24 cellular contexts compared by ENCODE assay signal in the genomic region with DNA sequence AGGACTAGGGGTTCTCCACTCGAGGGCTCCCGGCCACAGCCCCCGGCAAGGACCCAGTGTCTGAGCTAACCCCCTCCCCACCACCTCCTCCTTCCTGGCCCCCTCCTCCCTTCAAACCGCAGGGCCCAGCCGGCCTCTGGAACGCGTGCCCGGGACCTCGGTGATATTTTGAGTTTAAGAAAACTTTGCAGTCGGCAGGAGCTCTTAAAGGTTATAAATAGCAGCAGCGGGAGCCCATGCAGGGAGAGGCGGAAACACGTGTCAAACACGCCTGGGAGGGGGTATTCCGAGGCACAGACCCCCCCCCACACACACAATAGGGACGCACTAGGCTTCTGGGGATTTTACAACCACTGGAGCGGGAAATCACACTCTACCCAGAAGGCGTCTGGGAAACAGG. TPM values are rescaled to one million over a fixed set of nuclear protein-coding genes. Genes with fewer than 3 reads are reported as not detected.
DNase-seq lines count a peak whose midpoint lies in the region; ATAC-seq, FAIRE-seq and TF ChIP-seq lines count a peak whose summit lies in the region.
"Had no signal": no experiment of that assay in that cellular context is flagged by ENCODE, and none has a peak within 500 bp of the region (broad histone marks: within the 10 kb centered on the region; RNA-seq: fewer than 3 reads in every experiment).

No MANE protein-coding gene starts in this region.

- H3K27ac ChIP-seq in heart left ventricle (peak overlapping the region in 11 of 12 donors; percentile 10 to 67 (median 51)), osteoblast (ENCODE audit: low read depth, low read length) (no peak overlapping the region), uterus (peak overlapping the region; percentile 26 to 43)
- H3K27ac ChIP-seq: 22Rv1, HL-60, skin epidermis had no signal

- no peak for TF ChIP-seq POLR2A in heart left ventricle (IDR thresholded peaks at IDR 0.05)
- no peak for TF ChIP-seq POLR2A in uterus (IDR thresholded peaks at IDR 0.05)
- TF ChIP-seq POLR2A in erythroblast (IDR thresholded peaks at IDR 0.05; ENCODE audit: low read length), result no peak

- TF ChIP-seq CTCF in activated CD8-positive, alpha-beta T cell treated with anti-CD3 and anti-CD28 coated beads for 36 hours (IDR thresholded peaks at IDR 0.05), result no peak
- TF ChIP-seq CTCF in heart left ventricle (IDR thresholded peaks at IDR 0.05) (no peak), osteoblast (IDR thresholded peaks at IDR 0.05; ENCODE audit: extremely low read depth, low read depth, low read length) (no peak), uterus (IDR thresholded peaks at IDR 0.05) (no peak)

- H3K4me3 Mint-ChIP-seq in activated CD8-positive, alpha-beta T cell treated with anti-CD3 and anti-CD28 coated beads for 36 hours, result no peak overlapping the region
- no peak overlapping the region for H3K4me3 Mint-ChIP-seq in activated CD8-positive, alpha-beta T cell treated with anti-CD3 and anti-CD28 coated beads, Interleukin-2, amount 10 ng/mL, durations not matched to agents 7 days and 5 days
- H3K4me3 Mint-ChIP-seq: activated CD4-positive, alpha-beta T cell treated with anti-CD3 and anti-CD28 coated beads, Interleukin-2, amount 10 ng/mL, durations not matched to agents 7 days and 5 days; activated naive CD4-positive, alpha-beta T cell treated with anti-CD3 and anti-CD28 coated beads, Interleukin-2, amount 10 ng/mL, durations not matched to agents 7 days and 5 days had no signal

- H4K20me1 ChIP-seq in osteoblast (ENCODE audit: insufficient read depth, low read length), result no peaks in the 10 kb centered on the region

- no peak overlapping the region for H3K4me2 ChIP-seq in osteoblast (ENCODE audit: insufficient read depth, low read length)

- H3K4me1 Mint-ChIP-seq in activated CD8-positive, alpha-beta T cell treated with anti-CD3 and anti-CD28 coated beads for 36 hours (ENCODE audit: low read depth), result peaks cover 16% of the 10 kb centered on the region
- H3K4me1 Mint-ChIP-seq in activated CD8-positive, alpha-beta T cell treated with anti-CD3 and anti-CD28 coated beads, Interleukin-2, amount 10 ng/mL, durations not matched to agents 7 days and 5 days (ENCODE audit: low read depth), result peaks cover 2% of the 10 kb centered on the region

- CTCF ChIA-PET in activated CD8-positive, alpha-beta T cell treated with anti-CD3 and anti-CD28 coated beads for 36 hours (lab: Charles Lee), result interaction anchor here (1.0 to 2.8 kb wide), 2 partner anchors 20 to 35 kb away, joined by 3 to 13 read pairs; no protein-coding TSS in a partner anchor
- CTCF ChIA-PET in activated CD8-positive, alpha-beta T cell treated with anti-CD3 and anti-CD28 coated beads, Interleukin-2, amount 10 ng/mL, durations not matched to agents 7 days and 5 days (lab: Charles Lee), result interaction anchor here (1.6 kb wide), 1 partner anchor 20 kb away, joined by 5 read pairs; no protein-coding TSS in a partner anchor

- H3K4me3 ChIP-seq in heart left ventricle, result no peak overlapping the region
- H3K4me3 ChIP-seq in osteoblast (ENCODE audit: insufficient read depth, low read length), result no peak overlapping the region
- no peak overlapping the region for H3K4me3 ChIP-seq in uterus
- H3K4me3 ChIP-seq: skin epidermis, tibial nerve had no signal

- H3K4me1 ChIP-seq in heart left ventricle, result peaks cover 0 to 77% (median 39%) of the 10 kb centered on the region in 12 donors
- no peaks in the 10 kb centered on the region for H3K4me1 ChIP-seq in osteoblast (ENCODE audit: insufficient read depth, low read length)
- H3K4me1 ChIP-seq in uterus, result peaks cover 0 to 20% of the 10 kb centered on the region in 2 donors

- no peaks in the 10 kb centered on the region for H3K36me3 ChIP-seq in heart left ventricle
- no peaks in the 10 kb centered on the region for H3K36me3 ChIP-seq in osteoblast (ENCODE audit: insufficient read depth, low read length)
- no peaks in the 10 kb centered on the region for H3K36me3 ChIP-seq in uterus
- H3K36me3 ChIP-seq: tibial nerve had no signal

- WGBS in heart left ventricle, 4 donors, result 15 to 29% (median 20%) methylated on average over 16 to 18 of the region's 18 CpGs

- POLR2A ChIA-PET in activated CD8-positive, alpha-beta T cell treated with anti-CD3 and anti-CD28 coated beads for 36 hours (lab: Charles Lee), result interaction anchor here (2.4 kb wide), 1 partner anchor 34 kb away, joined by 6 read pairs; no protein-coding TSS in a partner anchor
- POLR2A ChIA-PET in activated CD8-positive, alpha-beta T cell treated with anti-CD3 and anti-CD28 coated beads, Interleukin-2, amount 10 ng/mL, durations not matched to agents 7 days and 5 days (lab: Charles Lee), result no interaction called here

- no peaks in the 10 kb centered on the region for H3K36me3 Mint-ChIP-seq in activated CD8-positive, alpha-beta T cell treated with anti-CD3 and anti-CD28 coated beads for 36 hours (ENCODE audit: low read depth)
- H3K36me3 Mint-ChIP-seq in activated CD8-positive, alpha-beta T cell treated with anti-CD3 and anti-CD28 coated beads, Interleukin-2, amount 10 ng/mL, durations not matched to agents 7 days and 5 days (ENCODE audit: low read depth), result no peaks in the 10 kb centered on the region
- H3K36me3 Mint-ChIP-seq: activated naive CD4-positive, alpha-beta T cell treated with anti-CD3 and anti-CD28 coated beads, Interleukin-2, amount 10 ng/mL, durations not matched to agents 7 days and 5 days had no signal

- DNase-seq in activated CD8-positive, alpha-beta T cell treated with anti-CD3 and anti-CD28 coated beads for 36 hours, result peak; percentile 14
- DNase-seq in activated CD8-positive, alpha-beta T cell treated with anti-CD3 and anti-CD28 coated beads, Interleukin-2, amount 10 ng/mL, durations not matched to agents 7 days and 5 days, result no peak
- DNase-seq in heart left ventricle (peak in 3 of 5 donors; percentile 55 to 67 (median 65)), osteoblast (ENCODE audit: insufficient read length, low spot score, missing footprints) (peak; percentile 80), uterus (no peak), retina (no peak), RCC 7860 (ENCODE audit: low spot score) (no peak), erythroblast (lab: John Stamatoyannopoulos, UW) (no peak)
- DNase-seq: activated CD4-positive, alpha-beta T cell treated with anti-CD3 and anti-CD28 coated beads, Interleukin-2, amount 10 ng/mL, durations not matched to agents 7 days and 5 days; activated naive CD4-positive, alpha-beta T cell treated with anti-CD3 and anti-CD28 coated beads, Interleukin-2, amount 10 ng/mL, durations not matched to agents 7 days and 5 days; activated T-cell treated with anti-CD3 and anti-CD28 coated beads for 4 hours; C1 segment of cervical spinal cord; GDM1; hypothalamus; KG1; NCI-H1092 treated with DMSO at 0.1 percent for 48 hours; NCI-H748 treated with DMSO at 0.1 percent for 48 hours; SW 1271 had no signal

- intact Hi-C loops in activated CD8-positive, alpha-beta T cell treated with anti-CD3 and anti-CD28 coated beads for 36 hours (cut with micrococcal nuclease), result no loop called here
- intact Hi-C loops in heart left ventricle (cut with DNase I), result no loop called here
- intact Hi-C loops in uterus (cut with DNase I; ENCODE audit: low total_unique reads), result no loop called here

- peaks cover 6% of the 10 kb centered on the region for H3K27me3 Mint-ChIP-seq in activated CD8-positive, alpha-beta T cell treated with anti-CD3 and anti-CD28 coated beads for 36 hours
- peaks cover 9% of the 10 kb centered on the region for H3K27me3 Mint-ChIP-seq in activated CD8-positive, alpha-beta T cell treated with anti-CD3 and anti-CD28 coated beads, Interleukin-2, amount 10 ng/mL, durations not matched to agents 7 days and 5 days (ENCODE audit: low read depth)

- no peak overlapping the region for H3K27ac Mint-ChIP-seq in activated CD8-positive, alpha-beta T cell treated with anti-CD3 and anti-CD28 coated beads for 36 hours
- H3K27ac Mint-ChIP-seq in activated CD8-positive, alpha-beta T cell treated with anti-CD3 and anti-CD28 coated beads, Interleukin-2, amount 10 ng/mL, durations not matched to agents 7 days and 5 days, result no peak overlapping the region
- H3K27ac Mint-ChIP-seq: activated CD4-positive, alpha-beta T cell treated with anti-CD3 and anti-CD28 coated beads, Interleukin-2, amount 10 ng/mL, durations not matched to agents 7 days and 5 days; activated naive CD4-positive, alpha-beta T cell treated with anti-CD3 and anti-CD28 coated beads, Interleukin-2, amount 10 ng/mL, durations not matched to agents 7 days and 5 days had no signal

- no peak overlapping the region for H2AFZ ChIP-seq in osteoblast (ENCODE audit: low read length)

- H3K9me3 ChIP-seq in heart left ventricle, result no peaks in the 10 kb centered on the region
- H3K9me3 ChIP-seq in osteoblast (ENCODE audit: low read depth, low read length), result no peaks in the 10 kb centered on the region
- no peaks in the 10 kb centered on the region for H3K9me3 ChIP-seq in uterus
- H3K9me3 ChIP-seq: tibial nerve had no signal

- FAIRE-seq in RCC 7860 (lab: Jason Lieb, UNC), result no peak

- no peaks in the 10 kb centered on the region for H3K9me3 Mint-ChIP-seq in activated CD8-positive, alpha-beta T cell treated with anti-CD3 and anti-CD28 coated beads for 36 hours
- H3K9me3 Mint-ChIP-seq in activated CD8-positive, alpha-beta T cell treated with anti-CD3 and anti-CD28 coated beads, Interleukin-2, amount 10 ng/mL, durations not matched to agents 7 days and 5 days (ENCODE audit: insufficient read depth), result no peaks in the 10 kb centered on the region
- H3K9me3 Mint-ChIP-seq: activated CD4-positive, alpha-beta T cell treated with anti-CD3 and anti-CD28 coated beads, Interleukin-2, amount 10 ng/mL, durations not matched to agents 7 days and 5 days; activated naive CD4-positive, alpha-beta T cell treated with anti-CD3 and anti-CD28 coated beads, Interleukin-2, amount 10 ng/mL, durations not matched to agents 7 days and 5 days had no signal

- H3K79me2 ChIP-seq in osteoblast (ENCODE audit: insufficient read depth, low read length), result no peaks in the 10 kb centered on the region

- no peaks in the 10 kb centered on the region for H3K27me3 ChIP-seq in heart left ventricle
- H3K27me3 ChIP-seq in osteoblast (ENCODE audit: insufficient read depth, low read length), result peaks cover 14% of the 10 kb centered on the region
- H3K27me3 ChIP-seq in uterus, result no peaks in the 10 kb centered on the region
- H3K27me3 ChIP-seq: tibial nerve had no signal

- no peak for ATAC-seq in activated CD8-positive, alpha-beta T cell treated with anti-CD3 and anti-CD28 coated beads for 36 hours
- ATAC-seq in activated CD8-positive, alpha-beta T cell treated with anti-CD3 and anti-CD28 coated beads, Interleukin-2, amount 10 ng/mL, durations not matched to agents 7 days and 5 days, result no peak
- peak; percentile 7 to 64 (median 32) for ATAC-seq in heart left ventricle

RNA-seq across cellular contexts. Expression of a gene that starts 3.1 kb away (rescaled TPM):
- total RNA-seq in activated CD8-positive, alpha-beta T cell treated with anti-CD3 and anti-CD28 coated beads for 36 hours, result not detected
- not detected for total RNA-seq in activated CD8-positive, alpha-beta T cell treated with anti-CD3 and anti-CD28 coated beads, Interleukin-2, amount 10 ng/mL, durations not matched to agents 7 days and 5 days
- total RNA-seq in heart left ventricle (10 to 100 TPM in 2 of 9 donors, 1 to 10 TPM in 7; 2.1 to 15.6 (median 6.0) TPM), osteoblast (0.29 and 0.36 TPM in 2 replicates), uterus (10 to 100 TPM in 3 of 4 donors, under 1 TPM in 1; 0.51 to 29.9 (median 18.9) TPM)
- 10 to 100 TPM in 1 of 2 donors, 1 to 10 TPM in 1; 6.5 to 23.4 TPM for polyA plus RNA-seq in heart left ventricle
- total RNA-seq: activated CD4-positive, alpha-beta T cell treated with anti-CD3 and anti-CD28 coated beads, Interleukin-2, amount 10 ng/mL, durations not matched to agents 7 days and 5 days; mononuclear cell; RPMI7951 had no signal

RNA-seq across cellular contexts. Expression of a gene that starts 11.2 kb away (rescaled TPM):
- not detected for total RNA-seq in activated CD8-positive, alpha-beta T cell treated with anti-CD3 and anti-CD28 coated beads for 36 hours
- not detected for total RNA-seq in activated CD8-positive, alpha-beta T cell treated with anti-CD3 and anti-CD28 coated beads, Interleukin-2, amount 10 ng/mL, durations not matched to agents 7 days and 5 days
- over 10,000 TPM in 1 of 9 donors, 1,000 to 10,000 TPM in 8; 4,961 to 10,676 (median 6,839) TPM for total RNA-seq in heart left ventricle
- over 10,000 TPM in 1 of 2 donors, 1,000 to 10,000 TPM in 1; 5,594 to 12,544 TPM for polyA plus RNA-seq in heart left ventricle
- total RNA-seq in osteoblast, result not detected in 2 replicates
- 1 to 10 TPM in 3 of 4 donors, not detected in 1; 4.9 to 9.6 (median 6.0) TPM for total RNA-seq in uterus
- total RNA-seq: activated CD4-positive, alpha-beta T cell treated with anti-CD3 and anti-CD28 coated beads, Interleukin-2, amount 10 ng/mL, durations not matched to agents 7 days and 5 days; mononuclear cell; RPMI7951 had no signal

Comparison
In these comparisons a context has a peak if more than half of its experiments do, and no peak if none do; other contexts are left out.
1. DNase-seq: peak in activated CD8-positive, alpha-beta T cell treated with anti-CD3 and anti-CD28 coated beads for 36 hours (single experiment), heart left ventricle (3 of 5) and osteoblast (single experiment); none in activated CD8-positive, alpha-beta T cell treated with anti-CD3 and anti-CD28 coated beads, Interleukin-2, amount 10 ng/mL, durations not matched to agents 7 days and 5 days (single experiment), uterus (0 of 2), retina (single experiment), RCC 7860 (single experiment) and erythroblast (0 of 2).
2. ATAC-seq: peak in heart left ventricle (4 of 4); none in activated CD8-positive, alpha-beta T cell treated with anti-CD3 and anti-CD28 coated beads for 36 hours (single experiment) and activated CD8-positive, alpha-beta T cell treated with anti-CD3 and anti-CD28 coated beads, Interleukin-2, amount 10 ng/mL, durations not matched to agents 7 days and 5 days (single experiment).
3. RNA of a gene that starts 11.2 kb away (total RNA-seq): 4,961 to 10,676 TPM in heart left ventricle; 4.9 to 9.6 TPM in uterus, not detected in activated CD8-positive, alpha-beta T cell treated with anti-CD3 and anti-CD28 coated beads for 36 hours, not detected in activated CD8-positive, alpha-beta T cell treated with anti-CD3 and anti-CD28 coated beads, Interleukin-2, amount 10 ng/mL, durations not matched to agents 7 days and 5 days and not detected in osteoblast; every median in the first group is over 100 times any median in the second.